In genomic region chr14:99430491-99430890, GRCh38 we compare ENCODE assay signal across 1 cellular context.
TF ChIP-seq lines count a peak whose summit lies in the region.

No MANE protein-coding gene starts in this region.

TF ChIP-seq in GM23338, 12 proteins besides CTCF, POLR2A, EP300 and RAD21 (continued from another document):
- TF ChIP-seq ZNF462 (CRISPR knock-in tag; IDR thresholded peaks at IDR 0.05) (no peak), EZH2 (IDR thresholded peaks at IDR 0.05; ENCODE audit: low read depth, unreplicated experiment) (no peak), STAT1 (IDR thresholded peaks at IDR 0.05; ENCODE audit: unreplicated experiment) (no peak), JUNB (IDR thresholded peaks at IDR 0.05; ENCODE audit: unreplicated experiment) (no peak), ZNF331 (CRISPR knock-in tag; IDR thresholded peaks at IDR 0.05; ENCODE audit: low read depth) (no peak)
TF ChIP-seq in GM23338: peak in this region for 0.
